In the genomic region with DNA sequence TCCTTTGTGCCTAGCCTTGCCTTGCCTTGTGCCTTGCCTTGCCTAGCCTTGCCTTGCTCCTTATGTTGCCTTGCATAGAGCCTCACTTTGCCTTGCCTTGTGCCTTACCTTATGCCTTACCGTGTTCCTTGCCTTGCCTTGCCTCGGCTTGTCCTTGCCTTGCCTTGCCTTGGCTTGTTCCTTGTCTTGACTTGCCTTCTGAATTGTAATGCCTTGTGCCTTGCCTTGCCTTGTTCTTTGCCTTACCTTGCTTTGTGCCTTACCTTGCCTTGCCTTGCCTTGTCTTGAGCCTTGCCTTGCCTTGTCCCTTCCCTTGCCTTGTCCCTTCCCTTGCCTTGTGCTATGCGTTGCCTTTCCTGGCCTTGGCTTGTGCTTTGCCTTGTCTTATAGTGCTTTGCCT, we compare ENCODE assay signal across 32 cellular contexts.
"Had no signal": no experiment of that assay in that cellular context is flagged by ENCODE, and none has a peak within 500 bp of the region (broad histone marks: within the 10 kb centered on the region; RNA-seq: fewer than 3 reads in every experiment).

No MANE protein-coding gene starts in this region.

- H3K27ac ChIP-seq: body of pancreas, cardiac muscle cell, coronary artery, dorsolateral prefrontal cortex, gastrocnemius medialis, WERI-Rb-1 had no signal

- H3K36me3 ChIP-seq: cardiac muscle cell, gastrocnemius medialis, WERI-Rb-1 had no signal

- H3K4me3 Mint-ChIP-seq: activated B cell treated with CpG ODN at 0.5 μM for 24 hours; activated CD8-positive, alpha-beta T cell treated with anti-CD3 and anti-CD28 coated beads for 36 hours; activated naive CD8-positive, alpha-beta T cell; activated T-cell treated with anti-CD3 and anti-CD28 coated beads, Interleukin-2, amount 50 U/mL, for 4 hours; activated T-helper 17 cell treated with anti-CD3 and anti-CD28 coated beads, Interleukin-2, amount 50 U/mL, for 72 hours; dendritic cell treated with granulocyte-macrophage colony-stimulating factor and Interleukin-4, amounts not matched to agents 40 ng/mL and 50 ng/mL, for 4 days; endodermal cell; T-helper 17 cell; T-helper 2 cell treated with Interferon-gamma antibody and Interleukin-4, amounts not matched to agents 5 μg/mL and 100 μg/mL, for 36 hours had no signal

- H3K36me3 Mint-ChIP-seq: activated naive CD8-positive, alpha-beta T cell had no signal

- H3K4me1 Mint-ChIP-seq: activated B cell treated with CpG ODN at 0.5 μM for 24 hours; activated T-helper 17 cell treated with anti-CD3 and anti-CD28 coated beads, Interleukin-2, amount 50 U/mL, for 72 hours; endodermal cell; T-helper 17 cell had no signal

- H3K27me3 Mint-ChIP-seq: activated B cell treated with CpG ODN at 0.5 μM for 24 hours; activated CD8-positive, alpha-beta T cell treated with anti-CD3 and anti-CD28 coated beads for 36 hours; activated naive CD8-positive, alpha-beta T cell; activated T-helper 17 cell treated with anti-CD3 and anti-CD28 coated beads, Interleukin-2, amount 50 U/mL, for 72 hours; dendritic cell treated with granulocyte-macrophage colony-stimulating factor and Interleukin-4, amounts not matched to agents 40 ng/mL and 50 ng/mL, for 4 days; T-helper 17 cell had no signal

- H3K9me3 Mint-ChIP-seq: activated B cell treated with CpG ODN at 0.5 μM for 24 hours; activated CD8-positive, alpha-beta T cell treated with anti-CD3 and anti-CD28 coated beads for 36 hours; activated T-cell treated with anti-CD3 and anti-CD28 coated beads, Interleukin-2, amount 50 U/mL, for 4 hours; activated T-helper 17 cell treated with anti-CD3 and anti-CD28 coated beads, Interleukin-2, amount 50 U/mL, for 72 hours; dendritic cell treated with granulocyte-macrophage colony-stimulating factor and Interleukin-4, amounts not matched to agents 40 ng/mL and 50 ng/mL, for 4 days had no signal

- DNase-seq: activated B cell treated with CpG ODN at 0.5 μM for 24 hours; activated CD4-positive, alpha-beta T cell treated with anti-CD3 and anti-CD28 coated beads for 48 hours; activated CD4-positive, alpha-beta T cell treated with anti-CD3 and anti-CD28 coated beads, Interleukin-2, amount 50 U/mL, for 1 hour; activated CD4-positive, alpha-beta T cell treated with anti-CD3 and anti-CD28 coated beads, Interleukin-2, amount 50 U/mL, for 48 hours; activated CD8-positive, alpha-beta memory T cell treated with anti-CD3 and anti-CD28 coated beads for 24 hours; activated CD8-positive, alpha-beta T cell treated with anti-CD3 and anti-CD28 coated beads for 36 hours; activated effector memory CD4-positive, alpha-beta T cell treated with Interleukin-2 at 50 U/mL for 16 hours; activated gamma-delta T cell treated with Interleukin-2 at 50 U/mL for 16 hours; activated naive CD4-positive, alpha-beta T cell treated with anti-CD3 and anti-CD28 coated beads, Interleukin-2, amount 50 U/mL, for 16 hours; activated naive CD4-positive, alpha-beta T cell treated with Interleukin-2 at 50 U/mL for 16 hours; activated T-cell treated with anti-CD3 and anti-CD28 coated beads, Interleukin-2, amount 50 U/mL, for 4 hours; amniotic stem cell; aorta; body of pancreas; central memory CD4-positive, alpha-beta T cell; cerebellar nuclear complex; dorsolateral prefrontal cortex; effector memory CD4-positive, alpha-beta T cell; foreskin fibroblast; gastrocnemius medialis; glutamatergic neuron; T-helper 1 cell; T-helper 17 cell; T1000; WERI-Rb-1 had no signal

- H3K4me3 ChIP-seq: body of pancreas, cardiac muscle cell, coronary artery, dorsolateral prefrontal cortex, gastrocnemius medialis had no signal

- H3K9me3 ChIP-seq: body of pancreas, gastrocnemius medialis had no signal

- H3K27me3 ChIP-seq: body of pancreas, cardiac muscle cell, gastrocnemius medialis had no signal

- H3K27ac Mint-ChIP-seq: activated B cell treated with CpG ODN at 0.5 μM for 24 hours; activated CD8-positive, alpha-beta T cell treated with anti-CD3 and anti-CD28 coated beads for 36 hours; activated naive CD8-positive, alpha-beta T cell; activated T-helper 17 cell treated with anti-CD3 and anti-CD28 coated beads, Interleukin-2, amount 50 U/mL, for 72 hours; dendritic cell treated with granulocyte-macrophage colony-stimulating factor and Interleukin-4, amounts not matched to agents 40 ng/mL and 50 ng/mL, for 4 days; endodermal cell; T-helper 17 cell; T-helper 2 cell treated with Interferon-gamma antibody and Interleukin-4, amounts not matched to agents 5 μg/mL and 100 μg/mL, for 36 hours had no signal

- H3K4me1 ChIP-seq: body of pancreas, gastrocnemius medialis had no signal
